Comparison of ENCODE assay signal across 21 cellular contexts in genomic region chr12:25245491-25245890, GRCh38. TPM values are rescaled to one million over a fixed set of nuclear protein-coding genes. Genes with fewer than 3 reads are reported as not detected.
"Had no signal": no experiment of that assay in that cellular context is flagged by ENCODE, and none has a peak within 500 bp of the region (broad histone marks: within the 10 kb centered on the region; RNA-seq: fewer than 3 reads in every experiment).

No MANE protein-coding gene starts in this region.

- H3K36me3 ChIP-seq: breast epithelium, vagina had no signal

- H3K9me3 ChIP-seq: breast epithelium, gastroesophageal sphincter, testis, vagina had no signal

- DNase-seq: activated CD4-positive, alpha-beta T cell treated with anti-CD3 and anti-CD28 coated beads for 48 hours; activated gamma-delta T cell treated with Interleukin-2 at 50 U/mL for 16 hours; activated naive CD8-positive, alpha-beta T cell treated with anti-CD3 and anti-CD28 coated beads for 36 hours; activated T-cell treated with anti-CD3 and anti-CD28 coated beads, Interleukin-2, amount 50 U/mL, for 1 hour; amniotic stem cell; endodermal cell; head of caudate nucleus; hypothalamus; left ventricle myocardium superior; mammary epithelial cell; retina; stimulated activated CD4-positive, alpha-beta T cell treated with anti-CD3 and anti-CD28 coated beads, Interleukin-2, amount 100 ng/mL, for 48 hours; stimulated activated CD8-positive, alpha-beta memory T cell treated with anti-CD3 and anti-CD28 coated beads, Interleukin-4, amount 100 ng/mL, for 48 hours; stimulated activated naive B cell treated with anti-CD40 and anti-IgM and Interleukin-4, amounts not matched to agents 10 μg/mL and 1 μg/mL and 100 μg/mL, for 72 hours; testis; trophoblast cell had no signal

- H3K4me1 ChIP-seq: breast epithelium, testis had no signal

- ATAC-seq: gastroesophageal sphincter; left ventricle myocardium superior; stimulated activated naive B cell treated with anti-CD40 and anti-IgM and Interleukin-4, amounts not matched to agents 10 μg/mL and 1 μg/mL and 100 μg/mL, for 72 hours had no signal

- H3K9me3 Mint-ChIP-seq: activated naive CD8-positive, alpha-beta T cell treated with anti-CD3 and anti-CD28 coated beads for 36 hours; T-helper 1 cell treated with Interleukin-12 subunit alpha and Interleukin-12 subunit beta and Interleukin-4 antibody, amounts not matched to agents 30 μg/mL and 1 μg/mL, for 36 hours had no signal

- H3K4me3 Mint-ChIP-seq: activated naive CD8-positive, alpha-beta T cell treated with anti-CD3 and anti-CD28 coated beads for 36 hours; endodermal cell; stimulated activated naive B cell treated with anti-CD40 and anti-IgM and Interleukin-4, amounts not matched to agents 10 μg/mL and 1 μg/mL and 100 μg/mL, for 72 hours; T-helper 1 cell treated with Interleukin-12 subunit alpha and Interleukin-12 subunit beta and Interleukin-4 antibody, amounts not matched to agents 30 μg/mL and 1 μg/mL, for 36 hours had no signal

- H3K27me3 ChIP-seq: breast epithelium, gastroesophageal sphincter, testis, vagina had no signal

- H3K27ac ChIP-seq: breast epithelium, coronary artery, gastroesophageal sphincter, testis, vagina had no signal

- H3K4me3 ChIP-seq: breast epithelium, coronary artery, gastroesophageal sphincter, testis, vagina had no signal

- H3K27ac Mint-ChIP-seq: activated naive CD8-positive, alpha-beta T cell treated with anti-CD3 and anti-CD28 coated beads for 36 hours; endodermal cell; stimulated activated naive B cell treated with anti-CD40 and anti-IgM and Interleukin-4, amounts not matched to agents 10 μg/mL and 1 μg/mL and 100 μg/mL, for 72 hours; T-helper 1 cell treated with Interleukin-12 subunit alpha and Interleukin-12 subunit beta and Interleukin-4 antibody, amounts not matched to agents 30 μg/mL and 1 μg/mL, for 36 hours had no signal

- H3K27me3 Mint-ChIP-seq: activated naive CD8-positive, alpha-beta T cell treated with anti-CD3 and anti-CD28 coated beads for 36 hours; stimulated activated naive B cell treated with anti-CD40 and anti-IgM and Interleukin-4, amounts not matched to agents 10 μg/mL and 1 μg/mL and 100 μg/mL, for 72 hours had no signal

RNA-seq across cellular contexts. Expression of gene DNAI7, which starts 50.5 kb away (rescaled TPM):
- total RNA-seq: activated naive CD8-positive, alpha-beta T cell treated with anti-CD3 and anti-CD28 coated beads for 36 hours had no signal
